ENCODE assay signal across 21 cellular contexts in the genomic region with DNA sequence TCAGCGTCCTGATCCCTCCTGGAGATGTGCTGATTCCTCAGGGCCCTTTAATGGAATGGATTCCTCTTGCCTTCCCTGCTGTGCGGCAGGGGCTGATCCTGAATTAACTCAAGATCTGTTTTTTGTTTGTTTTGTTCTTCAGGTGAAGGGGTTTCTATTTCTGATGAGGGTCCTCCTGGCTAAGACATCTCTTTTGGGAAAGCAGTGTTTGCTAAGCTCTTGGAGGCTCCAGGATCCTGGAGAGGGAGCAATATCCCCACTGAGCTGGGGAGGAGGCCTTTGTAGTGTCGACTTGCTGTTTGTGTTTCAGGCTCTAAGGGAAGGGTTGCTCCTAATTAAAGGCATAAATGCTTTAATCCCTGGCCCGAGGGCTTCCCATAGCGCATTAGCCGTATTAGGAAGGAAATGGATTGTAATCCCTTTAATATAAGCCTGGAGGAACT.
DNase-seq lines count a peak whose midpoint lies in the region; ATAC-seq and TF ChIP-seq lines count a peak whose summit lies in the region.
"Had no signal": no experiment of that assay in that cellular context is flagged by ENCODE, and none has a peak within 500 bp of the region (broad histone marks: within the 10 kb centered on the region; RNA-seq: fewer than 3 reads in every experiment).

No MANE protein-coding gene starts in this region.

- intact Hi-C loops in upper lobe of right lung (cut with DNase I): no loop called here
- intact Hi-C loops in Right ventricle myocardium inferior (cut with DNase I): no loop called here

- H3K27me3 Mint-ChIP-seq in glutamatergic neuron (ENCODE audit: unreplicated experiment): no peaks in the 10 kb centered on the region

- ATAC-seq in upper lobe of right lung: peak; percentile 39
- ATAC-seq in HG03520 (IDR thresholded peaks at IDR 0.05; ENCODE audit: unreplicated experiment): no peak
- no peak for ATAC-seq in Right ventricle myocardium inferior
- ATAC-seq in GM18498 (IDR thresholded peaks at IDR 0.05; ENCODE audit: unreplicated experiment): no peak
- ATAC-seq: foreskin keratinocyte, psoas muscle had no signal

- no peak overlapping the region for H3K27ac Mint-ChIP-seq in glutamatergic neuron (ENCODE audit: unreplicated experiment)
- H3K27ac Mint-ChIP-seq: activated naive CD8-positive, alpha-beta T cell treated with anti-CD3 and anti-CD28 coated beads for 36 hours had no signal

- no peaks in the 10 kb centered on the region for H3K36me3 Mint-ChIP-seq in glutamatergic neuron (ENCODE audit: unreplicated experiment)
- H3K36me3 Mint-ChIP-seq: activated naive CD8-positive, alpha-beta T cell treated with anti-CD3 and anti-CD28 coated beads for 36 hours had no signal

- H3K36me3 ChIP-seq in upper lobe of right lung: no peaks in the 10 kb centered on the region

- TF ChIP-seq CTCF in glutamatergic neuron (IDR thresholded peaks at IDR 0.05; ENCODE audit: partially characterized antibody, unreplicated experiment) (no peak), upper lobe of right lung (IDR thresholded peaks at IDR 0.05) (no peak)

- H3K4me3 Mint-ChIP-seq in glutamatergic neuron (ENCODE audit: unreplicated experiment): no peak overlapping the region
- H3K4me3 Mint-ChIP-seq: activated naive CD8-positive, alpha-beta T cell treated with anti-CD3 and anti-CD28 coated beads for 36 hours had no signal

- peaks cover 1% of the 10 kb centered on the region for H3K9me3 Mint-ChIP-seq in glutamatergic neuron (ENCODE audit: unreplicated experiment)
- H3K9me3 Mint-ChIP-seq: activated naive CD8-positive, alpha-beta T cell treated with anti-CD3 and anti-CD28 coated beads for 36 hours had no signal

- H3K4me3 ChIP-seq in upper lobe of right lung: no peak overlapping the region
- H3K4me3 ChIP-seq: psoas muscle, skin epidermis had no signal

- DNase-seq in NCI-H1417 (lab: John Stamatoyannopoulos, UW): peak in 2 of 3 experiments; percentile 19 to 84
- DNase-seq in NCI-H1417 treated with DMSO at 0.1 percent for 48 hours (lab: John Stamatoyannopoulos, UW): no peak
- DNase-seq in NCI-H345 (lab: John Stamatoyannopoulos, UW): peak; percentile 58
- peak; percentile 26 for DNase-seq in glutamatergic neuron
- peak; percentile 22 for DNase-seq in upper lobe of right lung
- DNase-seq in Right ventricle myocardium inferior (ENCODE audit: missing footprints): no peak
- DNase-seq: 8988T; activated CD8-positive, alpha-beta memory T cell treated with anti-CD3 and anti-CD28 coated beads, Interleukin-2, amount 50 U/mL, for 48 hours; activated naive CD8-positive, alpha-beta T cell treated with anti-CD3 and anti-CD28 coated beads for 36 hours; cerebellar nuclear complex; foreskin keratinocyte; mammary epithelial cell; NCI-H1436; NCI-H2227 treated with DMSO at 0.1 percent for 48 hours; psoas muscle; RPMI8226; stimulated activated CD4-positive, alpha-beta T cell treated with anti-CD3 and anti-CD28 coated beads, Interleukin-2, amount 100 ng/mL, for 24 hours; stimulated activated naive CD4-positive, alpha-beta T cell had no signal

- peaks cover 2% of the 10 kb centered on the region for H3K4me1 Mint-ChIP-seq in glutamatergic neuron (ENCODE audit: low read depth, unreplicated experiment)
- H3K4me1 Mint-ChIP-seq: activated naive CD8-positive, alpha-beta T cell treated with anti-CD3 and anti-CD28 coated beads for 36 hours had no signal

- no peaks in the 10 kb centered on the region for H3K27me3 ChIP-seq in upper lobe of right lung
- H3K27me3 ChIP-seq: foreskin keratinocyte had no signal

- no peak overlapping the region for H3K27ac ChIP-seq in upper lobe of right lung
- H3K27ac ChIP-seq: foreskin keratinocyte, psoas muscle, skin epidermis had no signal

- H3K9me3 ChIP-seq in upper lobe of right lung: no peaks in the 10 kb centered on the region

- H3K4me1 ChIP-seq in upper lobe of right lung: no peaks in the 10 kb centered on the region
- H3K4me1 ChIP-seq: foreskin keratinocyte, psoas muscle had no signal

Comparison
In these comparisons a context has a peak if more than half of its experiments do, and no peak if none do; other contexts are left out.
1. DNase-seq: peak in NCI-H1417 (2 of 3), NCI-H345 (single experiment), glutamatergic neuron (single experiment) and upper lobe of right lung (single experiment); none in NCI-H1417 treated with DMSO at 0.1 percent for 48 hours (single experiment) and Right ventricle myocardium inferior (single experiment).